In genomic region chr6:37695857-37696219, GRCh38 we compare ENCODE assay signal across 8 cellular contexts. TPM values are rescaled to one million over a fixed set of nuclear protein-coding genes. Genes with fewer than 3 reads are reported as not detected.
DNase-seq lines count a peak whose midpoint lies in the region; ATAC-seq lines count a peak whose summit lies in the region.

No MANE protein-coding gene starts in this region.

- no peaks in the 10 kb centered on the region for H3K9me3 ChIP-seq in iPS-15b (ENCODE audit: control insufficient read depth, insufficient read depth, low read length)

- no peaks in the 10 kb centered on the region for H3K9me3 Mint-ChIP-seq in activated CD4-positive, alpha-beta memory T cell treated with anti-CD3 and anti-CD28 coated beads, Interleukin-2, amount 10 ng/mL, durations not matched to agents 7 days and 5 days

- no peak overlapping the region for H3K9ac ChIP-seq in iPS-15b (ENCODE audit: low read depth, low read length)

- H3K4me1 ChIP-seq in iPS-15b (ENCODE audit: control insufficient read depth, insufficient read depth, low read length): peaks cover 3% of the 10 kb centered on the region

- H3K36me3 ChIP-seq in iPS-15b (ENCODE audit: control insufficient read depth, insufficient read depth, low read length): no peaks in the 10 kb centered on the region

- peak overlapping the region; percentile 73 for H3K27ac Mint-ChIP-seq in activated CD4-positive, alpha-beta memory T cell treated with anti-CD3 and anti-CD28 coated beads, Interleukin-2, amount 10 ng/mL, durations not matched to agents 7 days and 5 days

- POLR2A ChIA-PET in activated CD4-positive, alpha-beta memory T cell treated with anti-CD3 and anti-CD28 coated beads, Interleukin-2, amount 10 ng/mL, durations not matched to agents 7 days and 5 days (lab: Charles Lee): no interaction called here

- DNase-seq in NCI-H82 (lab: John Stamatoyannopoulos, UW) (peak; percentile 31), NCI-H82 treated with DMSO at 0.1 percent for 48 hours (lab: John Stamatoyannopoulos, UW; ENCODE audit: unreplicated experiment) (no peak), middle frontal gyrus (ENCODE audit: extremely low spot score, low spot score) (no peak)
- DNase-seq in activated CD4-positive, alpha-beta memory T cell treated with anti-CD3 and anti-CD28 coated beads, Interleukin-2, amount 10 ng/mL, durations not matched to agents 7 days and 5 days: peak; percentile 26
- DNase-seq in stimulated activated naive CD8-positive, alpha-beta T cell treated with anti-CD3 and anti-CD28 coated beads, Interleukin-15, Interleukin-2, amounts not matched to agents 100 U/mL and 50 U/mL, for 24 hours: peak; percentile 25

- H3K4me3 Mint-ChIP-seq in activated CD4-positive, alpha-beta memory T cell treated with anti-CD3 and anti-CD28 coated beads, Interleukin-2, amount 10 ng/mL, durations not matched to agents 7 days and 5 days: peak overlapping the region; percentile 94

- CTCF ChIA-PET in activated CD4-positive, alpha-beta memory T cell treated with anti-CD3 and anti-CD28 coated beads, Interleukin-2, amount 10 ng/mL, durations not matched to agents 7 days and 5 days (lab: Charles Lee): no interaction called here

- peaks cover 17% of the 10 kb centered on the region for H3K36me3 Mint-ChIP-seq in activated CD4-positive, alpha-beta memory T cell treated with anti-CD3 and anti-CD28 coated beads, Interleukin-2, amount 10 ng/mL, durations not matched to agents 7 days and 5 days (ENCODE audit: low read depth)

- H3K4me1 Mint-ChIP-seq in activated CD4-positive, alpha-beta memory T cell treated with anti-CD3 and anti-CD28 coated beads, Interleukin-2, amount 10 ng/mL, durations not matched to agents 7 days and 5 days: peaks cover 46% of the 10 kb centered on the region

- peak overlapping the region; percentile 43 for H3K4me3 ChIP-seq in iPS-15b (ENCODE audit: low read depth, low read length)

- peaks cover 6% of the 10 kb centered on the region for H3K27me3 Mint-ChIP-seq in activated CD4-positive, alpha-beta memory T cell treated with anti-CD3 and anti-CD28 coated beads, Interleukin-2, amount 10 ng/mL, durations not matched to agents 7 days and 5 days

- H3K27me3 ChIP-seq in iPS-15b (ENCODE audit: control insufficient read depth, insufficient read depth, low read length): peaks cover 80% of the 10 kb centered on the region

- ATAC-seq in stimulated activated naive CD8-positive, alpha-beta T cell treated with anti-CD3 and anti-CD28 coated beads, Interleukin-15, Interleukin-2, amounts not matched to agents 100 U/mL and 50 U/mL, for 24 hours: no peak
- ATAC-seq in HG03139 (IDR thresholded peaks at IDR 0.05; ENCODE audit: unreplicated experiment) (no peak), GM18861 (IDR thresholded peaks at IDR 0.05; ENCODE audit: unreplicated experiment) (no peak)

RNA-seq across cellular contexts. Expression of gene MDGA1, which starts 1.8 kb away (rescaled TPM):
- total RNA-seq in activated CD4-positive, alpha-beta memory T cell treated with anti-CD3 and anti-CD28 coated beads, Interleukin-2, amount 10 ng/mL, durations not matched to agents 7 days and 5 days: 10 to 100 TPM; 35.1 to 38.0 TPM

Comparison
In these comparisons a context has a peak if more than half of its experiments do, and no peak if none do; other contexts are left out.
1. DNase-seq: peak in NCI-H82 (single experiment), activated CD4-positive, alpha-beta memory T cell treated with anti-CD3 and anti-CD28 coated beads, Interleukin-2, amount 10 ng/mL, durations not matched to agents 7 days and 5 days (single experiment) and stimulated activated naive CD8-positive, alpha-beta T cell treated with anti-CD3 and anti-CD28 coated beads, Interleukin-15, Interleukin-2, amounts not matched to agents 100 U/mL and 50 U/mL, for 24 hours (single experiment); none in NCI-H82 treated with DMSO at 0.1 percent for 48 hours (single experiment) and middle frontal gyrus (single experiment).